8 cellular contexts compared by ENCODE assay signal in genomic region chr1:213987422-213987875, GRCh38. TPM values are rescaled to one million over a fixed set of nuclear protein-coding genes. Genes with fewer than 3 reads are reported as not detected.
DNase-seq lines count a peak whose midpoint lies in the region; ATAC-seq, FAIRE-seq and TF ChIP-seq lines count a peak whose summit lies in the region.

No MANE protein-coding gene starts in this region.

- H3K4me1 ChIP-seq in Karpas-422 (ENCODE audit: low read length) (peaks cover 19% of the 10 kb centered on the region), lung (ENCODE audit: control insufficient read depth in 2 of 2, insufficient read depth in 2 of 2, low read length in 2 of 2) (peaks cover 0 to 13% of the 10 kb centered on the region in 2 donors), uterus (peaks cover 6 to 16% of the 10 kb centered on the region in 2 donors)

- H3K4me3 Mint-ChIP-seq in CD4-positive, alpha-beta T cell, result peak overlapping the region; percentile 92

- H3K4me1 Mint-ChIP-seq in CD4-positive, alpha-beta T cell (ENCODE audit: low read depth), result peaks cover 58% of the 10 kb centered on the region

- no peak for DNase-seq in CD4-positive, alpha-beta T cell
- DNase-seq in Karpas-422, result no peak
- DNase-seq in bronchial epithelial cell (ENCODE audit: low read depth), result no peak
- DNase-seq in lung (ENCODE audit: low spot score), result no peak
- DNase-seq in uterus, result no peak
- DNase-seq in HK-2 (ENCODE audit: unreplicated experiment), result no peak
- DNase-seq in globus pallidus (ENCODE audit: low spot score), result no peak

- no peak for ATAC-seq in CD4-positive, alpha-beta T cell (ENCODE audit: poor library complexity)
- peak; percentile 39 for ATAC-seq in GM21360 (IDR thresholded peaks at IDR 0.05; ENCODE audit: unreplicated experiment)
- peak; percentile 44 for ATAC-seq in lung (ENCODE audit: insufficient read depth, low FRiP score)

- CTCF ChIA-PET in CD4-positive, alpha-beta T cell (lab: Charles Lee), result no interaction called here

- no peaks in the 10 kb centered on the region for H3K9me3 ChIP-seq in CD4-positive, alpha-beta T cell (ENCODE audit: control insufficient read depth, low read length)
- H3K9me3 ChIP-seq in Karpas-422 (ENCODE audit: low read length) (no peaks in the 10 kb centered on the region), lung (ENCODE audit: control insufficient read depth in 2 of 2, insufficient read depth in 1 of 2, low read length in 1 of 2) (peaks cover 0 to 7% of the 10 kb centered on the region in 2 donors), uterus (no peaks in the 10 kb centered on the region)

- H3K27ac ChIP-seq in CD4-positive, alpha-beta T cell (ENCODE audit: low read depth, low read length), result no peak overlapping the region
- H3K27ac ChIP-seq in Karpas-422 (ENCODE audit: low read length) (no peak overlapping the region), lung (ENCODE audit: low read depth in 1 of 2, low read length in 1 of 2) (peak overlapping the region in 1 of 2 donors; percentile 78), uterus (peak overlapping the region; percentile 77 to 81)

- peaks cover 5% of the 10 kb centered on the region for H3K36me3 Mint-ChIP-seq in CD4-positive, alpha-beta T cell (ENCODE audit: low read depth)

- H3K4me3 ChIP-seq in Karpas-422 (ENCODE audit: low read length) (peak overlapping the region; percentile 74), bronchial epithelial cell (ENCODE audit: low read depth, low read length) (peak overlapping the region; percentile 50), lung (no peak overlapping the region), uterus (peak overlapping the region; percentile 56 to 62)

- H3K9me2 ChIP-seq in Karpas-422 (replicated peaks; ENCODE audit: insufficient read depth, low read length), result no peaks in the 10 kb centered on the region

- intact Hi-C loops in CD4-positive, alpha-beta T cell (cut with DNase I, micrococcal nuclease), result loop anchor here in 1 of 2 experiments (1.0 to 10.0 kb wide), 4 partner anchors 135 to 1383 kb away; partner anchors contain the start of gene ATF3
- intact Hi-C loops in uterus (cut with DNase I; ENCODE audit: low total_unique reads), result no loop called here

- no peak for FAIRE-seq in bronchial epithelial cell (lab: Jason Lieb, UNC)

- H4K20me1 ChIP-seq in Karpas-422 (ENCODE audit: insufficient read depth, low read depth, low read length), result no peaks in the 10 kb centered on the region

- H3K27me3 ChIP-seq in CD4-positive, alpha-beta T cell (ENCODE audit: control insufficient read depth, insufficient read depth, low read length), result peaks cover 98% of the 10 kb centered on the region
- no peaks in the 10 kb centered on the region for H3K27me3 ChIP-seq in Karpas-422 (ENCODE audit: low read length)
- peaks cover 47% of the 10 kb centered on the region for H3K27me3 ChIP-seq in bronchial epithelial cell (ENCODE audit: control insufficient read depth, insufficient read depth, low read length)
- peaks cover 4% of the 10 kb centered on the region for H3K27me3 ChIP-seq in lung (ENCODE audit: control insufficient read depth, insufficient read depth)
- H3K27me3 ChIP-seq in uterus, result peaks cover 26 to 47% of the 10 kb centered on the region in 2 donors

- peak overlapping the region; percentile 96 for H3K4me2 ChIP-seq in Karpas-422 (ENCODE audit: low read depth, low read length, poor library complexity, severe bottlenecking)

- TF ChIP-seq POLR2A in uterus (IDR thresholded peaks at IDR 0.05), result no peak

- no peaks in the 10 kb centered on the region for H3K79me2 ChIP-seq in Karpas-422 (ENCODE audit: low read length)

- 2 to 3% methylated on average over 25 to 32 of the region's 32 CpGs for WGBS in lung, 2 donors

- no peaks in the 10 kb centered on the region for H3K9me3 Mint-ChIP-seq in CD4-positive, alpha-beta T cell

- H3K27ac Mint-ChIP-seq in CD4-positive, alpha-beta T cell, result peak overlapping the region; percentile 85

- H3K27me3 Mint-ChIP-seq in CD4-positive, alpha-beta T cell, result peaks cover 95% of the 10 kb centered on the region

- H3K9ac ChIP-seq in Karpas-422 (ENCODE audit: low read length), result peak overlapping the region; percentile 72

- H2AFZ ChIP-seq in Karpas-422 (ENCODE audit: low read length), result 0 out of 2 replicates have a peak overlapping the region, but pooled peaks have one; percentile 26

- TF ChIP-seq CTCF in CD4-positive, alpha-beta T cell (IDR thresholded peaks at IDR 0.05), result no peak
- TF ChIP-seq CTCF in bronchial epithelial cell (IDR thresholded peaks at IDR 0.05; ENCODE audit: insufficient read depth, low read length, severe bottlenecking), result no peak
- TF ChIP-seq CTCF in lung (IDR thresholded peaks at IDR 0.05; ENCODE audit: control extremely low read depth, extremely low read depth), result no peak
- TF ChIP-seq CTCF in uterus (IDR thresholded peaks at IDR 0.05), result no peak

- POLR2A ChIA-PET in CD4-positive, alpha-beta T cell (lab: Charles Lee), result interaction anchor here (0.9 kb wide), 1 partner anchor 317 kb away, joined by 4 read pairs; no protein-coding TSS in a partner anchor

- H3K36me3 ChIP-seq in Karpas-422 (ENCODE audit: insufficient read depth, low read length), result no peaks in the 10 kb centered on the region
- no peaks in the 10 kb centered on the region for H3K36me3 ChIP-seq in bronchial epithelial cell (ENCODE audit: control insufficient read depth, insufficient read depth, low read length)
- H3K36me3 ChIP-seq in lung (ENCODE audit: control insufficient read depth in 2 of 2, insufficient read depth in 2 of 2, low read length in 2 of 2), result no peaks in the 10 kb centered on the region
- H3K36me3 ChIP-seq in uterus, result no peaks in the 10 kb centered on the region

RNA-seq across cellular contexts. Expression of gene PROX1, which starts 0.3 kb away (rescaled TPM):
- under 1 TPM in 1 of 2 experiments, not detected in 1; 0.03 TPM for total RNA-seq in CD4-positive, alpha-beta T cell
- total RNA-seq in Karpas-422 (2014; rRNA removed; shearing (Covaris generic); ENCODE audit: low replicate concordance), result 0.25 and 0.41 TPM in 2 replicates
- total RNA-seq in bronchial epithelial cell (under 0.01 TPM in 2 replicates), lung (10 to 100 TPM in 1 of 2 donors, 1 to 10 TPM in 1; 7.6 to 10.1 TPM), uterus (1 to 10 TPM; 3.8 to 7.9 (median 4.1) TPM)
- polyA plus RNA-seq in lung, result under 1 TPM; 0.33 to 0.45 TPM

Comparison
In these comparisons a context has a peak if more than half of its experiments do, and no peak if none do; other contexts are left out.
1. H3K27ac ChIP-seq: peak in uterus (2 of 2); none in CD4-positive, alpha-beta T cell (single experiment) and Karpas-422 (single experiment).